25 cellular contexts compared by ENCODE assay signal in genomic region chr2:217186565-217187218, GRCh38.
DNase-seq lines count a peak whose midpoint lies in the region; ATAC-seq and TF ChIP-seq lines count a peak whose summit lies in the region.
"Had no signal": no experiment of that assay in that cellular context is flagged by ENCODE, and none has a peak within 500 bp of the region (broad histone marks: within the 10 kb centered on the region; RNA-seq: fewer than 3 reads in every experiment).

No MANE protein-coding gene starts in this region.

- DNase-seq in NCI-H82 (lab: John Stamatoyannopoulos, UW), result peak; percentile 6
- no peak for DNase-seq in NCI-H82 treated with DMSO at 0.1 percent for 48 hours (lab: John Stamatoyannopoulos, UW; ENCODE audit: unreplicated experiment)
- DNase-seq in heart left ventricle, result peak in 4 of 5 donors; percentile 46 to 74 (median 66)
- DNase-seq in psoas muscle, result peak; percentile 50 to 51
- DNase-seq in tibial nerve (ENCODE audit: low spot score in 2 of 2), result peak in 1 of 2 donors; percentile 66
- no peak for DNase-seq in iPS-NIHi7 (ENCODE audit: extremely low spot score)
- no peak for DNase-seq in activated CD8-positive, alpha-beta memory T cell treated with anti-CD3 and anti-CD28 coated beads, Interleukin-2, amount 50 U/mL, for 4 hours
- DNase-seq: activated CD4-positive, alpha-beta T cell treated with anti-CD3 and anti-CD28 coated beads, Interleukin-2, amount 50 U/mL, for 48 hours; activated naive CD4-positive, alpha-beta T cell treated with anti-CD3 and anti-CD28 coated beads, Interleukin-2, amount 10 ng/mL, durations not matched to agents 7 days and 5 days; anterior cingulate cortex; Caco-2; central memory CD4-positive, alpha-beta T cell; DMS79 treated with DMSO at 0.1 percent for 48 hours; H9; KG1; mesendoderm; MG63; NCI-H2029; NCI-H2227 treated with DMSO at 0.1 percent for 48 hours; NCI-H748 treated with DMSO at 0.1 percent for 48 hours had no signal

- H3K36me3 ChIP-seq in heart left ventricle (no peaks in the 10 kb centered on the region), psoas muscle (ENCODE audit: insufficient read depth in 1 of 2, low read depth in 1 of 2) (no peaks in the 10 kb centered on the region), tibial nerve (no peaks in the 10 kb centered on the region)
- H3K36me3 ChIP-seq: MG63, prostate gland had no signal

- H3K4me1 ChIP-seq in heart left ventricle, result peaks cover 0 to 22% (median 8%) of the 10 kb centered on the region in 12 donors
- peaks cover 11% of the 10 kb centered on the region for H3K4me1 ChIP-seq in psoas muscle
- H3K4me1 ChIP-seq in tibial nerve, result peaks cover 0 to 20% (median 0%) of the 10 kb centered on the region in 4 donors
- H3K4me1 ChIP-seq: Caco-2, prostate gland had no signal

- intact Hi-C loops in heart left ventricle (cut with DNase I) (loop anchor here in 2 of 10 donors (5.0 to 10.0 kb wide), 2 partner anchors 91 to 308 kb away; no protein-coding TSS in a partner anchor), psoas muscle (cut with DNase I) (no loop called here)

- no peaks in the 10 kb centered on the region for H3K9me3 ChIP-seq in heart left ventricle
- H3K9me3 ChIP-seq in psoas muscle, result no peaks in the 10 kb centered on the region
- H3K9me3 ChIP-seq in tibial nerve, result no peaks in the 10 kb centered on the region
- H3K9me3 ChIP-seq: Caco-2, MG63, prostate gland had no signal

- peak; percentile 57 to 88 for TF ChIP-seq EP300 in tibial nerve (IDR thresholded peaks at IDR 0.05)

- ATAC-seq in heart left ventricle, result peak; percentile 83 to 91 (median 88)
- ATAC-seq in psoas muscle, result peak in 3 of 4 donors; percentile 64 to 69 (median 69)
- no peak for ATAC-seq in HG02759 (IDR thresholded peaks at IDR 0.05; ENCODE audit: unreplicated experiment)

- TF ChIP-seq CTCF in heart left ventricle (IDR thresholded peaks at IDR 0.05) (no peak), psoas muscle (IDR thresholded peaks at IDR 0.05) (no peak), tibial nerve (IDR thresholded peaks at IDR 0.05) (no peak)

- H3K4me3 ChIP-seq in heart left ventricle (no peak overlapping the region), psoas muscle (no peak overlapping the region), tibial nerve (no peak overlapping the region)
- H3K4me3 ChIP-seq: MG63, prostate gland, skin epidermis had no signal

- peak overlapping the region in 10 of 12 donors; percentile 35 to 77 (median 50) for H3K27ac ChIP-seq in heart left ventricle
- no peak overlapping the region for H3K27ac ChIP-seq in psoas muscle
- peak overlapping the region in 3 of 4 donors; percentile 23 to 70 (median 61) for H3K27ac ChIP-seq in tibial nerve
- H3K27ac ChIP-seq: 22Rv1, C4-2B, prostate gland had no signal

- 48 to 71% (median 55%) methylated on average over 4 of the region's 4 CpGs for WGBS in heart left ventricle, 4 donors
- WGBS in psoas muscle, 3 donors, result 45 to 53% (median 53%) methylated on average over 4 of the region's 4 CpGs
- 55 to 59% methylated on average over 4 of the region's 4 CpGs for WGBS in tibial nerve, 2 donors

- TF ChIP-seq POLR2A in heart left ventricle (IDR thresholded peaks at IDR 0.05), result no peak
- TF ChIP-seq POLR2A in tibial nerve (IDR thresholded peaks at IDR 0.05), result no peak

- H3K27me3 ChIP-seq in heart left ventricle, result peaks cover 0 to 3% (median 0%) of the 10 kb centered on the region in 9 donors
- no peaks in the 10 kb centered on the region for H3K27me3 ChIP-seq in psoas muscle (ENCODE audit: insufficient read depth in 3 of 3, low read length in 2 of 3)
- H3K27me3 ChIP-seq in tibial nerve, result no peaks in the 10 kb centered on the region
- H3K27me3 ChIP-seq: MG63 had no signal

Comparison
In these comparisons a context has a peak if more than half of its experiments do, and no peak if none do; other contexts are left out.
1. DNase-seq: peak in NCI-H82 (single experiment), heart left ventricle (4 of 5) and psoas muscle (2 of 2); none in NCI-H82 treated with DMSO at 0.1 percent for 48 hours (single experiment), iPS-NIHi7 (single experiment) and activated CD8-positive, alpha-beta memory T cell treated with anti-CD3 and anti-CD28 coated beads, Interleukin-2, amount 50 U/mL, for 4 hours (single experiment).